In genomic region chr1:25239681-25240541, GRCh38 we compare ENCODE assay signal across 8 cellular contexts. TPM values are rescaled to one million over a fixed set of nuclear protein-coding genes. Genes with fewer than 3 reads are reported as not detected.
DNase-seq lines count a peak whose midpoint lies in the region; ATAC-seq and TF ChIP-seq lines count a peak whose summit lies in the region.

No MANE protein-coding gene starts in this region.

- peaks cover 46% of the 10 kb centered on the region for H3K36me3 ChIP-seq in endodermal cell (ENCODE audit: control insufficient read depth, insufficient read depth, low read length)

- H3K27me3 ChIP-seq in endodermal cell (ENCODE audit: control insufficient read depth, insufficient read depth, low read length, poor library complexity, severe bottlenecking): no peaks in the 10 kb centered on the region

- H3K9me3 Mint-ChIP-seq in activated CD8-positive, alpha-beta memory T cell treated with anti-CD3 and anti-CD28 coated beads, Interleukin-2, amount 10 ng/mL, durations not matched to agents 7 days and 5 days (ENCODE audit: low read depth): no peaks in the 10 kb centered on the region
- H3K9me3 Mint-ChIP-seq in endodermal cell: no peaks in the 10 kb centered on the region
- H3K9me3 Mint-ChIP-seq in mesothelial cell of epicardium: no peaks in the 10 kb centered on the region

- CTCF ChIA-PET in activated CD8-positive, alpha-beta memory T cell treated with anti-CD3 and anti-CD28 coated beads, Interleukin-2, amount 10 ng/mL, durations not matched to agents 7 days and 5 days (lab: Charles Lee): interaction anchor here (1.0 to 1.8 kb wide), 7 partner anchors 9 to 281 kb away, joined by 3 to 8 read pairs (median 4); no protein-coding TSS in a partner anchor

- no peaks in the 10 kb centered on the region for H3K27me3 Mint-ChIP-seq in activated CD8-positive, alpha-beta memory T cell treated with anti-CD3 and anti-CD28 coated beads, Interleukin-2, amount 10 ng/mL, durations not matched to agents 7 days and 5 days
- H3K27me3 Mint-ChIP-seq in endodermal cell (ENCODE audit: insufficient read depth) (no peaks in the 10 kb centered on the region), mesothelial cell of epicardium (ENCODE audit: low read depth) (no peaks in the 10 kb centered on the region)

- no peaks in the 10 kb centered on the region for H3K4me1 ChIP-seq in endodermal cell (ENCODE audit: control insufficient read depth, insufficient read depth, low read length)

- peak overlapping the region; percentile 97 for H3K27ac Mint-ChIP-seq in activated CD8-positive, alpha-beta memory T cell treated with anti-CD3 and anti-CD28 coated beads, Interleukin-2, amount 10 ng/mL, durations not matched to agents 7 days and 5 days
- H3K27ac Mint-ChIP-seq in endodermal cell (peak overlapping the region; percentile 98), mesothelial cell of epicardium (peak overlapping the region; percentile 98)

- TF ChIP-seq CTCF in endodermal cell (conservative IDR thresholded peaks at IDR 0.05) (peak; percentile 86), mesothelial cell of epicardium (IDR thresholded peaks at IDR 0.05; ENCODE audit: unreplicated experiment) (peak; percentile 63)

- peak; percentile 64 for ATAC-seq in GM19467 (IDR thresholded peaks at IDR 0.05; ENCODE audit: unreplicated experiment)
- ATAC-seq in activated CD8-positive, alpha-beta memory T cell treated with anti-CD3 and anti-CD28 coated beads, Interleukin-2, amount 10 ng/mL, durations not matched to agents 7 days and 5 days: peak; percentile 88

- H3K4me3 Mint-ChIP-seq in activated CD8-positive, alpha-beta memory T cell treated with anti-CD3 and anti-CD28 coated beads, Interleukin-2, amount 10 ng/mL, durations not matched to agents 7 days and 5 days: peak overlapping the region; percentile 86
- H3K4me3 Mint-ChIP-seq in endodermal cell (peak overlapping the region; percentile 70), mesothelial cell of epicardium (peak overlapping the region; percentile 84)

- H3K9me3 ChIP-seq in endodermal cell (ENCODE audit: control insufficient read depth, low read length): no peaks in the 10 kb centered on the region

- H3K9ac ChIP-seq in endodermal cell (ENCODE audit: extremely low read depth, low read length, poor library complexity, severe bottlenecking): peak overlapping the region; percentile 18

- 14 to 36% methylated on average over 10 to 41 of the region's 41 CpGs for WGBS in endodermal cell (ENCODE audit: insufficient coverage in 1 of 2, insufficient read length in 1 of 2), 2 experiments

- DNase-seq in CMK (ENCODE audit: low read depth) (peak; percentile 96), HPDE6-E6E7 (ENCODE audit: extremely low spot score) (peak; percentile 86), NOMO-1 treated with DMSO at 0.1 percent for 48 hours (lab: John Stamatoyannopoulos, UW; ENCODE audit: unreplicated experiment) (peak; percentile 93), endodermal cell (peak; percentile 96), mesothelial cell of epicardium (ENCODE audit: low spot score in 2 of 2, unreplicated experiment in 2 of 2) (peak; percentile 77 to 88)
- peak; percentile 96 for DNase-seq in activated CD8-positive, alpha-beta memory T cell treated with anti-CD3 and anti-CD28 coated beads, Interleukin-2, amount 10 ng/mL, durations not matched to agents 7 days and 5 days
- DNase-seq in stimulated activated CD8-positive, alpha-beta memory T cell treated with anti-CD3 and anti-CD28 coated beads, Interleukin-15, amount 100 ng/mL, for 4 hours (ENCODE audit: low read depth in 2 of 2): peak; percentile 62 to 73

- peaks cover 31% of the 10 kb centered on the region for H3K36me3 Mint-ChIP-seq in activated CD8-positive, alpha-beta memory T cell treated with anti-CD3 and anti-CD28 coated beads, Interleukin-2, amount 10 ng/mL, durations not matched to agents 7 days and 5 days
- peaks cover 36% of the 10 kb centered on the region for H3K36me3 Mint-ChIP-seq in endodermal cell (ENCODE audit: low read depth)
- H3K36me3 Mint-ChIP-seq in mesothelial cell of epicardium: peaks cover 16% of the 10 kb centered on the region

- peak overlapping the region; percentile 74 for H3K4me3 ChIP-seq in endodermal cell (ENCODE audit: low read length)

- H3K27ac ChIP-seq in endodermal cell (ENCODE audit: low read depth, low read length): no peak overlapping the region

- H3K4me1 Mint-ChIP-seq in activated CD8-positive, alpha-beta memory T cell treated with anti-CD3 and anti-CD28 coated beads, Interleukin-2, amount 10 ng/mL, durations not matched to agents 7 days and 5 days: peaks cover 56% of the 10 kb centered on the region
- peaks cover 11% of the 10 kb centered on the region for H3K4me1 Mint-ChIP-seq in endodermal cell
- H3K4me1 Mint-ChIP-seq in mesothelial cell of epicardium: peaks cover 17% of the 10 kb centered on the region

RNA-seq across cellular contexts. Expression of gene RSRP1, which starts 7.3 kb away (rescaled TPM):
- 100 to 1,000 TPM; 160 to 240 TPM for total RNA-seq in activated CD8-positive, alpha-beta memory T cell treated with anti-CD3 and anti-CD28 coated beads, Interleukin-2, amount 10 ng/mL, durations not matched to agents 7 days and 5 days
- 10 to 100 TPM; 90.3 to 92.5 TPM for total RNA-seq in endodermal cell
- polyA plus RNA-seq in endodermal cell (2013, experiment 1 of 2): 70.9 TPM
- polyA plus RNA-seq in endodermal cell (2013, experiment 2 of 2): 67.3 TPM
- 133 to 158 TPM (median 150 TPM) in 3 replicates for total RNA-seq in mesothelial cell of epicardium

RNA-seq across cellular contexts. Expression of gene SYF2, which starts 7.6 kb away (rescaled TPM):
- total RNA-seq in activated CD8-positive, alpha-beta memory T cell treated with anti-CD3 and anti-CD28 coated beads, Interleukin-2, amount 10 ng/mL, durations not matched to agents 7 days and 5 days: 10 to 100 TPM; 33.0 to 33.8 TPM
- total RNA-seq in endodermal cell (10 to 100 TPM; 36.4 to 38.0 TPM), mesothelial cell of epicardium (32.3 to 37.7 TPM (median 36.9 TPM) in 3 replicates)
- polyA plus RNA-seq in endodermal cell (2013, experiment 1 of 2): 51.9 TPM
- 53.0 TPM for polyA plus RNA-seq in endodermal cell (2013, experiment 2 of 2)

RNA-seq across cellular contexts. Expression of gene RHD, which starts 32.4 kb away (rescaled TPM):
- total RNA-seq in activated CD8-positive, alpha-beta memory T cell treated with anti-CD3 and anti-CD28 coated beads, Interleukin-2, amount 10 ng/mL, durations not matched to agents 7 days and 5 days: not detected
- total RNA-seq in endodermal cell (not detected), mesothelial cell of epicardium (not detected in 3 replicates)
- not detected for polyA plus RNA-seq in endodermal cell (2013, experiment 1 of 2)
- not detected for polyA plus RNA-seq in endodermal cell (2013, experiment 2 of 2)
